In genomic region chr10:9004736-9005135, GRCh38 we compare ENCODE assay signal across 14 cellular contexts.
"Had no signal": no experiment of that assay in that cellular context is flagged by ENCODE, and none has a peak within 500 bp of the region (broad histone marks: within the 10 kb centered on the region; RNA-seq: fewer than 3 reads in every experiment).

No MANE protein-coding gene starts in this region.

- H3K4me3 ChIP-seq: left ventricle myocardium inferior, mucosa of descending colon, sigmoid colon, spleen, thyroid gland had no signal

- H3K9me3 ChIP-seq: left ventricle myocardium inferior, mucosa of descending colon, sigmoid colon, spleen, thyroid gland had no signal

- H3K27ac ChIP-seq: brain microvascular endothelial cell, left ventricle myocardium inferior, parathyroid adenoma, sigmoid colon, spleen, thyroid gland had no signal

- DNase-seq: activated effector memory CD4-positive, alpha-beta T cell treated with Interleukin-2 at 50 U/mL for 16 hours; brain microvascular endothelial cell; cortex of kidney; effector CD8-positive, alpha-beta T cell; foreskin fibroblast; left ventricle myocardium inferior; mucosa of descending colon; naive thymus-derived CD8-positive, alpha-beta T cell; sigmoid colon; spleen; thyroid gland had no signal

- H3K79me2 ChIP-seq: parathyroid adenoma had no signal

- H3K27me3 ChIP-seq: brain microvascular endothelial cell, sigmoid colon, spleen, thyroid gland had no signal

- H3K9ac ChIP-seq: parathyroid adenoma had no signal

- H3K4me3 Mint-ChIP-seq: activated naive CD4-positive, alpha-beta T cell treated with anti-CD3 and anti-CD28 coated beads, Interleukin-2, amount 50 U/mL, for 24 hours; memory B cell had no signal

- H3K4me1 Mint-ChIP-seq: memory B cell had no signal

- H2AFZ ChIP-seq: parathyroid adenoma had no signal

- H3K4me1 ChIP-seq: left ventricle myocardium inferior, parathyroid adenoma, sigmoid colon, spleen, thyroid gland had no signal

- H3K27me3 Mint-ChIP-seq: activated naive CD4-positive, alpha-beta T cell treated with anti-CD3 and anti-CD28 coated beads, Interleukin-2, amount 50 U/mL, for 24 hours; memory B cell; naive thymus-derived CD8-positive, alpha-beta T cell had no signal

- ATAC-seq: mucosa of descending colon; naive thymus-derived CD8-positive, alpha-beta T cell had no signal

- H3K27ac Mint-ChIP-seq: activated naive CD4-positive, alpha-beta T cell treated with anti-CD3 and anti-CD28 coated beads, Interleukin-2, amount 50 U/mL, for 24 hours; memory B cell had no signal

- H3K36me3 ChIP-seq: brain microvascular endothelial cell, left ventricle myocardium inferior, sigmoid colon, spleen, thyroid gland had no signal

- H3K9me3 Mint-ChIP-seq: activated naive CD4-positive, alpha-beta T cell treated with anti-CD3 and anti-CD28 coated beads, Interleukin-2, amount 50 U/mL, for 24 hours; memory B cell; naive thymus-derived CD8-positive, alpha-beta T cell had no signal

- H3K36me3 Mint-ChIP-seq: activated naive CD4-positive, alpha-beta T cell treated with anti-CD3 and anti-CD28 coated beads, Interleukin-2, amount 50 U/mL, for 24 hours; memory B cell; naive thymus-derived CD8-positive, alpha-beta T cell had no signal
